Comparison of ENCODE assay signal across 1 cellular context in the genomic region with DNA sequence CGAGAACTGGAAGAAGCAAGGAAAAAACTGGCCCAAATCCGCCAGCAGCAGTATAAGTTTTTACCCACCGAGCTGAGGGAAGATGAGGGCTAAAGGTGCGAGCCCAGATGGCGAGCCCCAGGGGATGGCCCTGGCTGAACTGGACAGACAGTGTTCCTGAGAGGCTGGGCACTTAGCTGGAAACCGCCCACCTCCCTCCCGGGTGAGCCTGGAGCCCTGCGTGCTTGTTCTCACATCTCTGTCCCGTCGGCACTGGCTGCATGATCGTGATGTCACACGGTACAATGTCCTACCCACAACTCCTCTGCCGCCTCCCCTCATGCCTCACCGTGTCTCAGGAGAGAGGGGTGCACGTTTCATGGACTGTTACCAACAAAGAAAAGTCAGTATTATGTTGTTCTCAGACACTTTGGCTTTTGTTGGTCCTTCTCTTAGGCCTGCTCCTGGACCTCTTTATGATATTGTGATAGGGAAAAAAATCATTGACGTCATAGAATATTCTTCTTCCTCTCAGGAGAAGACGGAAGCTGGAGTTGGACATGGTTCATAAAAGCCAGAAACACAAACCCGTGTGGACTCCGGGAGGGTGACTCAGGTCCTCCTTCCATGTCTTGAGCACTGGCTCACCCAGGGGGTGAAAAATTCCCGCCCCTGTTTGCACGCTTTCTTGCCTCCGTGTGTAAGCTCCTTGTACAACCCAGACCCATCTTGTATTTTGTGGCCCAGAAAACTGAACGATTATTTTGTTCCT.
TF ChIP-seq lines count a peak whose summit lies in the region.

No MANE protein-coding gene starts in this region.

TF ChIP-seq in GM23338, 12 proteins besides CTCF, POLR2A, EP300 and RAD21:
- TF ChIP-seq REST (IDR thresholded peaks at IDR 0.05; ENCODE audit: unreplicated experiment): no peak
- TF ChIP-seq, protein P1, sequence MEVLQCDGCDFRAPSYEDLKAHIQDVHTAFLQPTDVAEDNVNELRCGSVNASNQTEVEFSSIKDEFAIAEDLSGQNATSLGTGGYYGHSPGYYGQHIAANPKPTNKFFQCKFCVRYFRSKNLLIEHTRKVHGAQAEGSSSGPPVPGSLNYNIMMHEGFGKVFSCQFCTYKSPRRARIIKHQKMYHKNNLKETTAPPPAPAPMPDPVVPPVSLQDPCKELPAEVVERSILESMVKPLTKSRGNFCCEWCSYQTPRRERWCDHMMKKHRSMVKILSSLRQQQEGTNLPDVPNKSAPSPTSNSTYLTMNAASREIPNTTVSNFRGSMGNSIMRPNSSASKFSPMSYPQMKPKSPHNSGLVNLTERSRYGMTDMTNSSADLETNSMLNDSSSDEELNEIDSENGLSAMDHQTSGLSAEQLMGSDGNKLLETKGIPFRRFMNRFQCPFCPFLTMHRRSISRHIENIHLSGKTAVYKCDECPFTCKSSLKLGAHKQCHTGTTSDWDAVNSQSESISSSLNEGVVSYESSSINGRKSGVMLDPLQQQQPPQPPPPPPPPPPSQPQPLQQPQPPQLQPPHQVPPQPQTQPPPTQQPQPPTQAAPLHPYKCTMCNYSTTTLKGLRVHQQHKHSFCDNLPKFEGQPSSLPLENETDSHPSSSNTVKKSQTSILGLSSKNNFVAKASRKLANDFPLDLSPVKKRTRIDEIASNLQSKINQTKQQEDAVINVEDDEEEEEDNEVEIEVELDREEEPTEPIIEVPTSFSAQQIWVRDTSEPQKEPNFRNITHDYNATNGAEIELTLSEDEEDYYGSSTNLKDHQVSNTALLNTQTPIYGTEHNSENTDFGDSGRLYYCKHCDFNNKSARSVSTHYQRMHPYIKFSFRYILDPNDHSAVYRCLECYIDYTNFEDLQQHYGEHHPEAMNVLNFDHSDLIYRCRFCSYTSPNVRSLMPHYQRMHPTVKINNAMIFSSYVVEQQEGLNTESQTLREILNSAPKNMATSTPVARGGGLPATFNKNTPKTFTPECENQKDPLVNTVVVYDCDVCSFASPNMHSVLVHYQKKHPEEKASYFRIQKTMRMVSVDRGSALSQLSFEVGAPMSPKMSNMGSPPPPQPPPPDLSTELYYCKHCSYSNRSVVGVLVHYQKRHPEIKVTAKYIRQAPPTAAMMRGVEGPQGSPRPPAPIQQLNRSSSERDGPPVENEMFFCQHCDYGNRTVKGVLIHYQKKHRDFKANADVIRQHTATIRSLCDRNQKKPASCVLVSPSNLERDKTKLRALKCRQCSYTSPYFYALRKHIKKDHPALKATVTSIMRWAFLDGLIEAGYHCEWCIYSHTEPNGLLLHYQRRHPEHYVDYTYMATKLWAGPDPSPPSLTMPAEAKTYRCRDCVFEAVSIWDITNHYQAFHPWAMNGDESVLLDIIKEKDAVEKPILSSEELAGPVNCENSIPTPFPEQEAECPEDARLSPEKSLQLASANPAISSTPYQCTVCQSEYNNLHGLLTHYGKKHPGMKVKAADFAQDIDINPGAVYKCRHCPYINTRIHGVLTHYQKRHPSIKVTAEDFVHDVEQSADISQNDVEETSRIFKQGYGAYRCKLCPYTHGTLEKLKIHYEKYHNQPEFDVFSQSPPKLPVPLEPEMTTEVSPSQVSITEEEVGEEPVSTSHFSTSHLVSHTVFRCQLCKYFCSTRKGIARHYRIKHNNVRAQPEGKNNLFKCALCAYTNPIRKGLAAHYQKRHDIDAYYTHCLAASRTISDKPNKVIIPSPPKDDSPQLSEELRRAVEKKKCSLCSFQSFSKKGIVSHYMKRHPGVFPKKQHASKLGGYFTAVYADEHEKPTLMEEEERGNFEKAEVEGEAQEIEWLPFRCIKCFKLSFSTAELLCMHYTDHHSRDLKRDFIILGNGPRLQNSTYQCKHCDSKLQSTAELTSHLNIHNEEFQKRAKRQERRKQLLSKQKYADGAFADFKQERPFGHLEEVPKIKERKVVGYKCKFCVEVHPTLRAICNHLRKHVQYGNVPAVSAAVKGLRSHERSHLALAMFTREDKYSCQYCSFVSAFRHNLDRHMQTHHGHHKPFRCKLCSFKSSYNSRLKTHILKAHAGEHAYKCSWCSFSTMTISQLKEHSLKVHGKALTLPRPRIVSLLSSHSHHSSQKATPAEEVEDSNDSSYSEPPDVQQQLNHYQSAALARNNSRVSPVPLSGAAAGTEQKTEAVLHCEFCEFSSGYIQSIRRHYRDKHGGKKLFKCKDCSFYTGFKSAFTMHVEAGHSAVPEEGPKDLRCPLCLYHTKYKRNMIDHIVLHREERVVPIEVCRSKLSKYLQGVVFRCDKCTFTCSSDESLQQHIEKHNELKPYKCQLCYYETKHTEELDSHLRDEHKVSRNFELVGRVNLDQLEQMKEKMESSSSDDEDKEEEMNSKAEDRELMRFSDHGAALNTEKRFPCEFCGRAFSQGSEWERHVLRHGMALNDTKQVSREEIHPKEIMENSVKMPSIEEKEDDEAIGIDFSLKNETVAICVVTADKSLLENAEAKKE (CRISPR knock-in tag; IDR thresholded peaks at IDR 0.05): no peak
- TF ChIP-seq EZH2phosphoT487 (IDR thresholded peaks at IDR 0.05; ENCODE audit: unreplicated experiment): no peak
- no peak for TF ChIP-seq ZNF114 (CRISPR knock-in tag; IDR thresholded peaks at IDR 0.05)
- no peak for TF ChIP-seq EZH2 (IDR thresholded peaks at IDR 0.05; ENCODE audit: low read depth, unreplicated experiment)
- TF ChIP-seq POLR2AphosphoS5 (IDR thresholded peaks at IDR 0.05; ENCODE audit: low read depth): no peak
- no peak for TF ChIP-seq STAT1 (IDR thresholded peaks at IDR 0.05; ENCODE audit: unreplicated experiment)
- no peak for TF ChIP-seq ZNF331 (CRISPR knock-in tag; IDR thresholded peaks at IDR 0.05; ENCODE audit: low read depth)
- TF ChIP-seq CREB1 (CRISPR knock-in tag; IDR thresholded peaks at IDR 0.05; ENCODE audit: low read depth): no peak
- no peak for TF ChIP-seq ETS1 (IDR thresholded peaks at IDR 0.05)
- TF ChIP-seq JUNB (IDR thresholded peaks at IDR 0.05; ENCODE audit: unreplicated experiment): no peak
- no peak for TF ChIP-seq NANOG (IDR thresholded peaks at IDR 0.05; ENCODE audit: borderline replicate concordance)
